ENCODE assay signal across 1 cellular context in the genomic region with DNA sequence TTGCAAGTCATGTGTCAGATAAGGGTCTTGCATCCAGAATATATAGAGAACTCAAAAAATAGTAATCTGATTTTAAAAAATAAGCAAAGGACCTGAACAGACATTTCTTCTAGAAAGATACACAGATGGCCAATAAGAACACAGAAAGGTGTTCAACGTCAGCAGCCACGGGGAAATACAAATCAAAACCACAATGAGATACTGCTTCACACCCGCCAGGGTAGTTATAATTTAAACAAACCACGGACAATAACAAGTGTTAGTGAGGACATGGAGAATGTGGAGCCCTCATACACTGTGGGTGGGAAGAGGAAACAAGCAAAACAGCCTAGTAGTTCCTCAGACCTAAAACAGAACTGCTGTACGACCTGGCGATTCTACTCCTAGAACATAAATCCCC.
TF ChIP-seq lines count a peak whose summit lies in the region.

No MANE protein-coding gene starts in this region.

TF ChIP-seq in K562, 482 proteins besides CTCF, POLR2A, EP300 and RAD21:
- TF ChIP-seq MAFG (tag; conservative IDR thresholded peaks at IDR 0.05) (peak; percentile 3; the same call in 1 of the 2 replicates), PML (IDR thresholded peaks at IDR 0.05; ENCODE audit: low read length) (peak; percentile 52; the same call in 1 of the 2 replicates), NFE2 (IDR thresholded peaks at IDR 0.05; ENCODE audit: low read depth) (0 out of 2 replicates have a peak, but pooled peaks have one; percentile 23), TBP (optimal IDR thresholded peaks at IDR 0.05; ENCODE audit: low read depth, low read length) (peak; percentile 42)
- TF ChIP-seq, protein P1, sequence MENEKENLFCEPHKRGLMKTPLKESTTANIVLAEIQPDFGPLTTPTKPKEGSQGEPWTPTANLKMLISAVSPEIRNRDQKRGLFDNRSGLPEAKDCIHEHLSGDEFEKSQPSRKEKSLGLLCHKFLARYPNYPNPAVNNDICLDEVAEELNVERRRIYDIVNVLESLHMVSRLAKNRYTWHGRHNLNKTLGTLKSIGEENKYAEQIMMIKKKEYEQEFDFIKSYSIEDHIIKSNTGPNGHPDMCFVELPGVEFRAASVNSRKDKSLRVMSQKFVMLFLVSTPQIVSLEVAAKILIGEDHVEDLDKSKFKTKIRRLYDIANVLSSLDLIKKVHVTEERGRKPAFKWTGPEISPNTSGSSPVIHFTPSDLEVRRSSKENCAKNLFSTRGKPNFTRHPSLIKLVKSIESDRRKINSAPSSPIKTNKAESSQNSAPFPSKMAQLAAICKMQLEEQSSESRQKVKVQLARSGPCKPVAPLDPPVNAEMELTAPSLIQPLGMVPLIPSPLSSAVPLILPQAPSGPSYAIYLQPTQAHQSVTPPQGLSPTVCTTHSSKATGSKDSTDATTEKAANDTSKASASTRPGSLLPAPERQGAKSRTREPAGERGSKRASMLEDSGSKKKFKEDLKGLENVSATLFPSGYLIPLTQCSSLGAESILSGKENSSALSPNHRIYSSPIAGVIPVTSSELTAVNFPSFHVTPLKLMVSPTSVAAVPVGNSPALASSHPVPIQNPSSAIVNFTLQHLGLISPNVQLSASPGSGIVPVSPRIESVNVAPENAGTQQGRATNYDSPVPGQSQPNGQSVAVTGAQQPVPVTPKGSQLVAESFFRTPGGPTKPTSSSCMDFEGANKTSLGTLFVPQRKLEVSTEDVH (IDR thresholded peaks at IDR 0.05; ENCODE audit: low read depth, partially characterized antibody) = no peak
